24 cellular contexts compared by ENCODE assay signal in the genomic region with DNA sequence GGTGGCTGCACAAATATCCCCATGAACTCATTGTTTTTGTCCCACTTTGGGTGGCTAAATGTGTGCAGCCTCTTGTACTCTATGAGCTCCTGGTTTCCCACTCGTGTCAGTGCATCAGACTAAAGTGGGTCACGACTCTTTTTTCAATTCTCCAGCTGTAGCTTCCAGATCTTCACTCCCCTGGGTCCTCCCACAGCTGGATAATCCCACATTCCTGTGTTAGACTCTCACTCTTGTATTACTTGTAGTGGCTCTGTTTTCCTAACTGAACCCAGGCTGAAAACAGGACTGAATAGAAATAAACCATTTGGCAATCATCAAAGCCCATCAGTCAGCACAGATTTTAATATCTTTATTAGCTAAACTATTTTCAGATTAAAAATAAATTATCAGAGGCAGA.
DNase-seq lines count a peak whose midpoint lies in the region; ATAC-seq and TF ChIP-seq lines count a peak whose summit lies in the region.
"Had no signal": no experiment of that assay in that cellular context is flagged by ENCODE, and none has a peak within 500 bp of the region (broad histone marks: within the 10 kb centered on the region; RNA-seq: fewer than 3 reads in every experiment).

No MANE protein-coding gene starts in this region.

- H2AFZ ChIP-seq in IMR-90 (replicated peaks; ENCODE audit: low read length, poor library complexity) = peak overlapping the region; percentile 16
- H2AFZ ChIP-seq: GM23248 had no signal

- H3K9me3 ChIP-seq in IMR-90 (ENCODE audit: control insufficient read depth, insufficient read depth, low read length) (no peaks in the 10 kb centered on the region), esophagus (ENCODE audit: control insufficient read depth in 2 of 2, insufficient read depth in 1 of 2, low read depth in 1 of 2, low read length in 1 of 2) (no peaks in the 10 kb centered on the region)
- H3K9me3 ChIP-seq: A549; BLaER1 treated with 17β-estradiol and CSF1 and Interleukin-3, amounts not matched to agents 10 nM and 100 nM had no signal

- BruUV-seq in IMR-90 (replicated peaks; lab: Mats Ljungman, UMichigan) = no TSS peak
- no TSS peak for BruUV-seq in MCF 10A (replicated peaks; lab: Mats Ljungman, UMichigan)

- DNase-seq in IMR-90 (no peak), MCF 10A (ENCODE audit: unreplicated experiment) (no peak), DMS53 treated with DMSO at 0.1 percent for 48 hours (lab: John Stamatoyannopoulos, UW; ENCODE audit: unreplicated experiment) (no peak), WTC11 (ENCODE audit: low spot score) (no peak), sciatic nerve (ENCODE audit: low spot score) (no peak)
- no peak for DNase-seq in effector memory CD8-positive, alpha-beta T cell
- DNase-seq: AML-193; CD4-positive, alpha-beta T cell; DMS53; H9; NCI-H1048; NCI-H1694; NCI-H2029 treated with DMSO at 0.1 percent for 48 hours; NCI-H2227 treated with DMSO at 0.1 percent for 48 hours; NCI-H526 treated with DMSO at 0.1 percent for 48 hours; RPMI8226; SIG-M5 had no signal

- no peak overlapping the region for H3K4ac ChIP-seq in IMR-90 (ENCODE audit: low read depth, low read length)

- H3K36me3 Mint-ChIP-seq in MCF 10A (ENCODE audit: insufficient read depth, unreplicated experiment) = no peaks in the 10 kb centered on the region
- H3K36me3 Mint-ChIP-seq in nephron (ENCODE audit: low read depth) = no peaks in the 10 kb centered on the region
- no peaks in the 10 kb centered on the region for H3K36me3 Mint-ChIP-seq in WTC11
- no peaks in the 10 kb centered on the region for H3K36me3 Mint-ChIP-seq in effector memory CD8-positive, alpha-beta T cell (ENCODE audit: insufficient read depth)

- dilution Hi-C loops in IMR-90 (cut with HindIII; ENCODE audit: low sequenced_read_pairs, unreplicated experiment) = no loop called here

- CTCF ChIA-PET in IMR-90 (lab: Yijun Ruan, JAX) = no interaction called here
- CTCF ChIA-PET in MCF 10A (lab: Yijun Ruan, JAX) = interaction anchor here (0.6 to 2.0 kb wide), 4 partner anchors 10 to 564 kb away, joined by 3 to 7 read pairs (median 6); no protein-coding TSS in a partner anchor
- CTCF ChIA-PET in WTC11 (lab: Charles Lee) = interaction anchor here (1.5 kb wide), 1 partner anchor 12 kb away, joined by 3 read pairs; no protein-coding TSS in a partner anchor

- H3K36me3 ChIP-seq in IMR-90 (ENCODE audit: control insufficient read depth, insufficient read depth, low read length) (no peaks in the 10 kb centered on the region), esophagus (ENCODE audit: control insufficient read depth in 2 of 2, insufficient read depth in 2 of 2, low read length in 1 of 2) (no peaks in the 10 kb centered on the region)
- H3K36me3 ChIP-seq: BLaER1 treated with 17β-estradiol and CSF1 and Interleukin-3, amounts not matched to agents 10 nM and 100 nM had no signal

- no peak overlapping the region for H3K4me3 ChIP-seq in IMR-90 (ENCODE audit: insufficient read depth, low read depth, low read length)
- no peak overlapping the region for H3K4me3 ChIP-seq in esophagus (ENCODE audit: low read depth in 1 of 2, low read length in 2 of 2)
- H3K4me3 ChIP-seq: A549; BLaER1 treated with 17β-estradiol and CSF1 and Interleukin-3, amounts not matched to agents 10 nM and 100 nM; GM23248; SK-N-MC had no signal

- peak overlapping the region; percentile 65 for H3K27ac Mint-ChIP-seq in MCF 10A (ENCODE audit: low read depth, unreplicated experiment)
- peak overlapping the region; percentile 1 to 26 (median 12) for H3K27ac Mint-ChIP-seq in nephron
- H3K27ac Mint-ChIP-seq in WTC11 = no peak overlapping the region
- H3K27ac Mint-ChIP-seq in effector memory CD8-positive, alpha-beta T cell = no peak overlapping the region
- H3K27ac Mint-ChIP-seq: CD4-positive, alpha-beta T cell; H9 had no signal

- H3K14ac ChIP-seq in IMR-90 (replicated peaks; ENCODE audit: low read depth, low read length) = no peak overlapping the region

- no peak overlapping the region for H4K8ac ChIP-seq in IMR-90 (ENCODE audit: low read depth in 2 of 2, low read length in 2 of 2)

- POLR2A ChIA-PET in IMR-90 (lab: Charles Lee; ENCODE audit: unreplicated experiment) = no interaction called here
- POLR2A ChIA-PET in MCF 10A (lab: Yijun Ruan, JAX) = interaction anchor here (0.6 to 1.2 kb wide), 3 partner anchors 156 to 595 kb away, joined by 3 to 4 read pairs (median 3); no protein-coding TSS in a partner anchor
- POLR2A ChIA-PET in WTC11 (lab: Charles Lee) = no interaction called here

- no peak for TF ChIP-seq RAD21 in IMR-90 (IDR thresholded peaks at IDR 0.05; ENCODE audit: low read length)

- TF ChIP-seq CTCF in IMR-90 (conservative IDR thresholded peaks at IDR 0.05; ENCODE audit: low read depth, low read length) (no peak), MCF 10A (IDR thresholded peaks at IDR 0.05; ENCODE audit: unreplicated experiment) (no peak), nephron (IDR thresholded peaks at IDR 0.05; ENCODE audit: unreplicated experiment in 3 of 3) (no peak), WTC11 (IDR thresholded peaks at IDR 0.05) (no peak)

- H3K56ac ChIP-seq in IMR-90 (ENCODE audit: extremely low read depth, insufficient read depth, low read length) = no peak overlapping the region

- no CpG with 5 or more reads among the region's 2 CpGs for WGBS in IMR-90 (ENCODE audit: extremely low coverage in 2 of 2, insufficient read length in 1 of 2), 2 experiments
- 34 to 39% methylated on average over 2 of the region's 2 CpGs for whole genome bisulfite sequencing in esophagus, 2 donors

- H3K18ac ChIP-seq in IMR-90 (ENCODE audit: low read depth, low read length) = no peak overlapping the region

- H3K9me3 Mint-ChIP-seq in MCF 10A (ENCODE audit: unreplicated experiment) (no peaks in the 10 kb centered on the region), nephron (no peaks in the 10 kb centered on the region), WTC11 (no peaks in the 10 kb centered on the region)
- no peaks in the 10 kb centered on the region for H3K9me3 Mint-ChIP-seq in effector memory CD8-positive, alpha-beta T cell
- H3K9me3 Mint-ChIP-seq: CD4-positive, alpha-beta T cell; H9 had no signal

- H2BK120ac ChIP-seq in IMR-90 (ENCODE audit: low read depth, low read length) = no peak overlapping the region

- H3K27me3 Mint-ChIP-seq in MCF 10A (ENCODE audit: insufficient read depth, unreplicated experiment) (no peaks in the 10 kb centered on the region), nephron (ENCODE audit: low read depth) (no peaks in the 10 kb centered on the region), WTC11 (ENCODE audit: low read depth) (no peaks in the 10 kb centered on the region)
- peaks cover 33 to 40% of the 10 kb centered on the region in 2 donors for H3K27me3 Mint-ChIP-seq in effector memory CD8-positive, alpha-beta T cell

- in situ Hi-C loops in IMR-90 (cut with MboI; ENCODE audit: low sequenced_read_pairs) = loop anchor here (10.0 to 25.0 kb wide), 3 partner anchors 411 to 952 kb away; partner anchors contain the start of gene FOXD3

- H4K91ac ChIP-seq in IMR-90 (ENCODE audit: insufficient read depth, low read depth, low read length) = no peak overlapping the region

- H3K4me3 Mint-ChIP-seq in MCF 10A (ENCODE audit: unreplicated experiment) = no peak overlapping the region
- no peak overlapping the region for H3K4me3 Mint-ChIP-seq in nephron
- no peak overlapping the region for H3K4me3 Mint-ChIP-seq in WTC11
- H3K4me3 Mint-ChIP-seq in effector memory CD8-positive, alpha-beta T cell = no peak overlapping the region
- H3K4me3 Mint-ChIP-seq: CD4-positive, alpha-beta T cell; H9 had no signal

- H3K4me1 Mint-ChIP-seq in MCF 10A (ENCODE audit: insufficient read depth, unreplicated experiment) (peaks cover 12% of the 10 kb centered on the region), nephron (peaks cover 11% of the 10 kb centered on the region), WTC11 (peaks cover 3% of the 10 kb centered on the region; the same call in 1 of the 2 replicates)
- no peaks in the 10 kb centered on the region for H3K4me1 Mint-ChIP-seq in effector memory CD8-positive, alpha-beta T cell (ENCODE audit: low read depth in 2 of 2)

- H2AK5ac ChIP-seq in IMR-90 (ENCODE audit: low read depth, low read length) = no peak overlapping the region

- TF ChIP-seq POLR2A in IMR-90 (IDR thresholded peaks at IDR 0.05; ENCODE audit: low read depth, low read length) = no peak

- H3K23ac ChIP-seq in IMR-90 (ENCODE audit: low read depth, low read length) = 0 out of 2 replicates have a peak overlapping the region, but pooled peaks have one; percentile 20

- no peak overlapping the region for H2BK20ac ChIP-seq in IMR-90 (ENCODE audit: low read depth, low read length)

- H3K27me3 ChIP-seq in IMR-90 (ENCODE audit: control insufficient read depth, insufficient read depth, low read length) (peaks cover 13% of the 10 kb centered on the region), esophagus (ENCODE audit: control insufficient read depth in 1 of 2, insufficient read depth in 2 of 2, low read length in 2 of 2) (no peaks in the 10 kb centered on the region)
- H3K27me3 ChIP-seq: BLaER1 treated with 17β-estradiol and CSF1 and Interleukin-3, amounts not matched to agents 10 nM and 100 nM had no signal

- H3K9me1 ChIP-seq in IMR-90 (ENCODE audit: insufficient read depth, low read length) = no peaks in the 10 kb centered on the region

- no peaks in the 10 kb centered on the region for H3K79me1 ChIP-seq in IMR-90 (ENCODE audit: low read depth in 1 of 2, low read length in 2 of 2)

- no peak overlapping the region for H3K4me2 ChIP-seq in IMR-90 (ENCODE audit: low read depth, low read length)
- H3K4me2 ChIP-seq: A549; BLaER1 treated with 17β-estradiol and CSF1 and Interleukin-3, amounts not matched to agents 10 nM and 100 nM; KMS-11 had no signal

- H2BK5ac ChIP-seq in IMR-90 (ENCODE audit: low read depth, low read length, poor library complexity, severe bottlenecking) = no peak overlapping the region

- H3K9ac ChIP-seq in IMR-90 (ENCODE audit: low read depth, low read length) = no peak overlapping the region
- H3K9ac ChIP-seq: BLaER1 treated with 17β-estradiol and CSF1 and Interleukin-3, amounts not matched to agents 10 nM and 100 nM; GM23248; KMS-11 had no signal

- ATAC-seq in IMR-90 (ENCODE audit: low read depth) (no peak; the same call in 1 of the 2 replicates), WTC11 (no peak), sciatic nerve (no peak)
- no peak for ATAC-seq in effector memory CD8-positive, alpha-beta T cell (replicated peaks)
- ATAC-seq: A549 had no signal

- H2BK15ac ChIP-seq in IMR-90 (ENCODE audit: low read depth, low read length) = no peak overlapping the region

- H3K27ac ChIP-seq in IMR-90 (ENCODE audit: insufficient read depth, low read length) = no peak overlapping the region
- H3K27ac ChIP-seq in esophagus (ENCODE audit: low read depth in 2 of 2, low read length in 1 of 2) = peak overlapping the region; percentile 13 to 34
- H3K27ac ChIP-seq: A549; BLaER1 treated with 17β-estradiol and CSF1 and Interleukin-3, amounts not matched to agents 10 nM and 100 nM; GM23248; KMS-11; SK-N-MC had no signal

- no peak overlapping the region for H4K5ac ChIP-seq in IMR-90 (ENCODE audit: low read depth, low read length)

- intact Hi-C loops in IMR-90 (cut with micrococcal nuclease) = no loop called here
- intact Hi-C loops in MCF 10A (cut with micrococcal nuclease) = loop anchor here (10.0 kb wide), 1 partner anchor 701 kb away; the partner anchor contains the start of gene JAK1
- intact Hi-C loops in sciatic nerve (cut with DNase I) = loop anchor here (1.0 kb wide), 1 partner anchor 8 kb away; no protein-coding TSS in a partner anchor

- H3K4me1 ChIP-seq in IMR-90 (ENCODE audit: control insufficient read depth, insufficient read depth, low read length) (no peaks in the 10 kb centered on the region), esophagus (ENCODE audit: control insufficient read depth in 2 of 2, insufficient read depth in 2 of 2, low read length in 1 of 2) (peaks cover 0 to 3% of the 10 kb centered on the region in 2 donors)
- H3K4me1 ChIP-seq: A549 had no signal

- H2AK9ac ChIP-seq in IMR-90 (replicated peaks; ENCODE audit: low read depth, low read length, poor library complexity) = no peak overlapping the region

- no peaks in the 10 kb centered on the region for H4K20me1 ChIP-seq in IMR-90 (ENCODE audit: insufficient read depth, low read length)
- H4K20me1 ChIP-seq: BLaER1 treated with 17β-estradiol and CSF1 and Interleukin-3, amounts not matched to agents 10 nM and 100 nM had no signal

Comparison
In these comparisons a context has a peak if more than half of its experiments do, and no peak if none do; other contexts are left out.
1. H3K27ac Mint-ChIP-seq: peak in MCF 10A (single experiment) and nephron (3 of 3); none in WTC11 (single experiment) and effector memory CD8-positive, alpha-beta T cell (0 of 2).